17 cellular contexts compared by ENCODE assay signal in the genomic region with DNA sequence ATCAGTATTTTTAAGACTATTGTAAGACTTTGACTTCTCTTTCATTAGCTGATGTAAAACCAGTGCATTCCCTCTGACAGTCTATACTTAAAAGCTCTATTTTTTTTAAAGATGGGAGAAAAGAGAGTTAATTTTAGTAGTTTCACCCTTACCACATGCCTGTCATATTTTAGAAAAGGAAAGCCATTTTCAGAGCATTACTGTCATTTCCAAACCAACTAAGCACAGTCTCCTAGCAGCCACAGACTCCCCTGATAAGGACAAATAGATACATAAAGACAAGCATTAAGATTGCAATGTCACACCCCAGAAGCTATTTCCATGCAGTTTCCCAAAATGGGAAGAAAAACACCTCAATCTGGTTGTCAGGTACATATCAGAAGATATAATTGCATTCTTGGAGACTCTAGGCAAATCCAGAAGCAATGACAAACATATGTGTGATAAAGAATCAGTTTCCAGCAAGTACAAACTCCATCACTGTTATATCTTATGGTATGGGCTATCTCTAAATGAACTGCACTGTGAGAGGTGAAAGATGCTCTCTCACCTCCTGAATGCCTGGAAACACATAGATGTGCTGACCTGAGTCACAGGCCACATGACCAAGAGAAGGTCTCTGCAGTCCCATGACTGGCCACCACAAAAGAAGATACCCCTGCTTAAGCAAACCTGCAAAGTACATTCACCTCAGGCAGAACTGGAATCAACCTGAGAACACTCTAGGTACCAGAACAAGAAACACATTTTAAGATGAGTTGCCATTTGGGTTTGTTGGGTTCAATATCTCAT.
DNase-seq lines count a peak whose midpoint lies in the region; ATAC-seq, FAIRE-seq and TF ChIP-seq lines count a peak whose summit lies in the region.
"Had no signal": no experiment of that assay in that cellular context is flagged by ENCODE, and none has a peak within 500 bp of the region (broad histone marks: within the 10 kb centered on the region; RNA-seq: fewer than 3 reads in every experiment).

No MANE protein-coding gene starts in this region.

- H3K9me3 ChIP-seq in breast epithelium (no peaks in the 10 kb centered on the region), tibial nerve (no peaks in the 10 kb centered on the region)
- H3K9me3 ChIP-seq: A549 had no signal

- H3K36me3 ChIP-seq in breast epithelium (no peaks in the 10 kb centered on the region), tibial nerve (no peaks in the 10 kb centered on the region)
- H3K36me3 ChIP-seq: brain microvascular endothelial cell had no signal

- H3K4me1 ChIP-seq in breast epithelium (no peaks in the 10 kb centered on the region), tibial nerve (no peaks in the 10 kb centered on the region)
- H3K4me1 ChIP-seq: A549 had no signal

- TF ChIP-seq CTCF in breast epithelium (IDR thresholded peaks at IDR 0.05) (no peak), tibial nerve (IDR thresholded peaks at IDR 0.05) (no peak)

- H3K4me3 ChIP-seq in breast epithelium = no peak overlapping the region
- H3K4me3 ChIP-seq in tibial nerve = no peak overlapping the region
- H3K4me3 ChIP-seq: A549 had no signal

- intact Hi-C loops in breast epithelium (cut with DNase I; ENCODE audit: low total_unique reads) = no loop called here

- no peak for DNase-seq in GM12892 (ENCODE audit: insufficient read length)
- DNase-seq in stimulated activated CD4-positive, alpha-beta T cell treated with anti-CD3 and anti-CD28 coated beads, Interleukin-4, amount 100 ng/mL, for 4 hours = no peak
- no peak for DNase-seq in breast epithelium (ENCODE audit: low spot score in 2 of 2)
- no peak for DNase-seq in DMS114 treated with DMSO at 0.1 percent for 48 hours (lab: John Stamatoyannopoulos, UW; ENCODE audit: unreplicated experiment)
- DNase-seq in tibial nerve (ENCODE audit: low spot score in 2 of 2) = no peak
- DNase-seq: activated CD4-positive, alpha-beta T cell treated with anti-CD3 and anti-CD28 coated beads, Interleukin-2, amount 50 U/mL, for 48 hours; activated effector memory CD4-positive, alpha-beta T cell treated with anti-CD3 and anti-CD28 coated beads, Interleukin-2, amount 50 U/mL, for 16 hours; brain microvascular endothelial cell; effector memory CD8-positive, alpha-beta T cell had no signal

- H3K27ac ChIP-seq in breast epithelium (no peak overlapping the region), tibial nerve (no peak overlapping the region)
- H3K27ac ChIP-seq: A549, brain microvascular endothelial cell had no signal

- ATAC-seq in GM19351 (IDR thresholded peaks at IDR 0.05; ENCODE audit: unreplicated experiment) = peak; percentile 91
- ATAC-seq in HG02588 (IDR thresholded peaks at IDR 0.05; ENCODE audit: unreplicated experiment) = peak; percentile 82
- peak; percentile 79 for ATAC-seq in HG03280 (IDR thresholded peaks at IDR 0.05; ENCODE audit: unreplicated experiment)
- ATAC-seq: A549; effector memory CD8-positive, alpha-beta T cell; HepG2 had no signal

- H3K27me3 ChIP-seq in breast epithelium (no peaks in the 10 kb centered on the region), tibial nerve (no peaks in the 10 kb centered on the region)
- H3K27me3 ChIP-seq: brain microvascular endothelial cell had no signal

- TF ChIP-seq EP300 in tibial nerve (IDR thresholded peaks at IDR 0.05) = no peak

- peak; percentile 70 for FAIRE-seq in GM12892 (lab: Jason Lieb, UNC)
- FAIRE-seq: A549, HepG2, keratinocyte, RCC 7860, urothelium cell line had no signal

- TF ChIP-seq POLR2A in GM12892 (IDR thresholded peaks at IDR 0.05; ENCODE audit: low read depth, low read length) (no peak), breast epithelium (IDR thresholded peaks at IDR 0.05) (no peak), tibial nerve (IDR thresholded peaks at IDR 0.05) (no peak)
